1 cellular context compared by ENCODE assay signal in the genomic region with DNA sequence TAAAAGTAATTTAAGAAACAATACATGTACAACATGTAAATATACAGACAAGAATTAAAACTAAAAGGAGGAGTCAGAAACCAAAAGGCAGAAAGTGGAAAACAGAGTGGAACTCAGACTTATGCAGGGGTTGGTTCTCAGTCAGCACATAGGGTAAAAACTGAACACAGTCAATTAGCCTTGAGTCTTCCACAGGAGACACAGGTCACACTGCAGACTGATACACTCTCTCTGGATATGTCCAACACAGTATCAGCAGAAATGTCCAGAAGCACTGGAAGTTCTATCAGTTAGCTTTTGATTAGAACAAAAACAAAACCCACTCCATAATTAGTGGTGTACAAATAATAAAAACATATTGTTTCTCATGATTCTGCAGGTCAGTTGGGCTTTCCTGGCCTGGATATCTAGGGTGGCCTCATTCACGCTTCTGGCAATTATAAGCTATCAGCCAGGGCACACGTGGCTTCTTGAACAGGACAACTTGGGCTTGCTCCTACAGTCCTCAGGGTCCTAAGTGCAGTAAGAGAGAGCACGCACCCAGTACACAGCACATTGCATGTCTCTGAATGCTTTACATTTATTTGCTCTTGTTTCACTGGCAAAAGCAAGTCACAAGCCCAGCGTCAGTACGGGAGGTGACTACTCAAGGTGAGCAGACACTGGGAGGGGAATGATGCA.
TF ChIP-seq lines count a peak whose summit lies in the region.

No MANE protein-coding gene starts in this region.

TF ChIP-seq in K562, 482 proteins besides CTCF, POLR2A, EP300 and RAD21 (continued from another document):
- TF ChIP-seq, protein P1, sequence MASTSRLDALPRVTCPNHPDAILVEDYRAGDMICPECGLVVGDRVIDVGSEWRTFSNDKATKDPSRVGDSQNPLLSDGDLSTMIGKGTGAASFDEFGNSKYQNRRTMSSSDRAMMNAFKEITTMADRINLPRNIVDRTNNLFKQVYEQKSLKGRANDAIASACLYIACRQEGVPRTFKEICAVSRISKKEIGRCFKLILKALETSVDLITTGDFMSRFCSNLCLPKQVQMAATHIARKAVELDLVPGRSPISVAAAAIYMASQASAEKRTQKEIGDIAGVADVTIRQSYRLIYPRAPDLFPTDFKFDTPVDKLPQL (IDR thresholded peaks at IDR 0.05; ENCODE audit: extremely low read depth, insufficient read length), result no peak
- TF ChIP-seq MAX (CRISPR knock-in tag; IDR thresholded peaks at IDR 0.05), result peak; percentile 36; the same call in 1 of the 2 replicates
- no peak for TF ChIP-seq ZNF408 (CRISPR knock-in tag; IDR thresholded peaks at IDR 0.05; ENCODE audit: low read depth)
- TF ChIP-seq CBFA2T2 (conservative IDR thresholded peaks at IDR 0.05), result 0 out of 2 replicates have a peak, but pooled peaks have one; percentile 9
- peak; percentile 19; the same call in 1 of the 2 replicates for TF ChIP-seq TAL1 (IDR thresholded peaks at IDR 0.05)
